ENCODE assay signal across 1 cellular context in the genomic region with DNA sequence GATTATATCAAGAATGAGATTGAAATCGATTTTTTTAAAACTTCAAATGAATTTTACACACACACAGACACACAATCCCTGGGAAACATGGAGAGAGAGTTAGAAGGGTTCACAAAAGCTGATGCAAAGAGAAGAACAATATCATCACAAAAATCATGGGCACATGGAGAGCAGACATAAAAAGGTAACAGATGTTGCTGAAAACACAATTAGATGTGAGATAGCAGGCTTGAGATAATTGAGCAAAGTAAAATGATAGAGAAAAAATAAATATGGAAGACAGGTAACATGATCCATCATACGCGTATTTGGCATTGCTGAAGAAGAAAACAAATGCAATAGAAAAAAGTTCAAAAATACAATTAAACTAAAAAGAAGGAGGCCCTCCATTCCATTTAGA.
TF ChIP-seq lines count a peak whose summit lies in the region.

No MANE protein-coding gene starts in this region.

TF ChIP-seq in GM23338, 12 proteins besides CTCF, POLR2A, EP300 and RAD21 (continued from another document):
- TF ChIP-seq, protein P1, sequence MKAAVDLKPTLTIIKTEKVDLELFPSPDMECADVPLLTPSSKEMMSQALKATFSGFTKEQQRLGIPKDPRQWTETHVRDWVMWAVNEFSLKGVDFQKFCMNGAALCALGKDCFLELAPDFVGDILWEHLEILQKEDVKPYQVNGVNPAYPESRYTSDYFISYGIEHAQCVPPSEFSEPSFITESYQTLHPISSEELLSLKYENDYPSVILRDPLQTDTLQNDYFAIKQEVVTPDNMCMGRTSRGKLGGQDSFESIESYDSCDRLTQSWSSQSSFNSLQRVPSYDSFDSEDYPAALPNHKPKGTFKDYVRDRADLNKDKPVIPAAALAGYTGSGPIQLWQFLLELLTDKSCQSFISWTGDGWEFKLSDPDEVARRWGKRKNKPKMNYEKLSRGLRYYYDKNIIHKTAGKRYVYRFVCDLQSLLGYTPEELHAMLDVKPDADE (IDR thresholded peaks at IDR 0.05), result no peak
- TF ChIP-seq STAT1 (IDR thresholded peaks at IDR 0.05; ENCODE audit: unreplicated experiment) (no peak), ZNF114 (CRISPR knock-in tag; IDR thresholded peaks at IDR 0.05) (no peak), JUNB (IDR thresholded peaks at IDR 0.05; ENCODE audit: unreplicated experiment) (no peak), CREB1 (CRISPR knock-in tag; IDR thresholded peaks at IDR 0.05; ENCODE audit: low read depth) (no peak), POLR2AphosphoS5 (IDR thresholded peaks at IDR 0.05; ENCODE audit: low read depth) (no peak)
- TF ChIP-seq, protein P2, sequence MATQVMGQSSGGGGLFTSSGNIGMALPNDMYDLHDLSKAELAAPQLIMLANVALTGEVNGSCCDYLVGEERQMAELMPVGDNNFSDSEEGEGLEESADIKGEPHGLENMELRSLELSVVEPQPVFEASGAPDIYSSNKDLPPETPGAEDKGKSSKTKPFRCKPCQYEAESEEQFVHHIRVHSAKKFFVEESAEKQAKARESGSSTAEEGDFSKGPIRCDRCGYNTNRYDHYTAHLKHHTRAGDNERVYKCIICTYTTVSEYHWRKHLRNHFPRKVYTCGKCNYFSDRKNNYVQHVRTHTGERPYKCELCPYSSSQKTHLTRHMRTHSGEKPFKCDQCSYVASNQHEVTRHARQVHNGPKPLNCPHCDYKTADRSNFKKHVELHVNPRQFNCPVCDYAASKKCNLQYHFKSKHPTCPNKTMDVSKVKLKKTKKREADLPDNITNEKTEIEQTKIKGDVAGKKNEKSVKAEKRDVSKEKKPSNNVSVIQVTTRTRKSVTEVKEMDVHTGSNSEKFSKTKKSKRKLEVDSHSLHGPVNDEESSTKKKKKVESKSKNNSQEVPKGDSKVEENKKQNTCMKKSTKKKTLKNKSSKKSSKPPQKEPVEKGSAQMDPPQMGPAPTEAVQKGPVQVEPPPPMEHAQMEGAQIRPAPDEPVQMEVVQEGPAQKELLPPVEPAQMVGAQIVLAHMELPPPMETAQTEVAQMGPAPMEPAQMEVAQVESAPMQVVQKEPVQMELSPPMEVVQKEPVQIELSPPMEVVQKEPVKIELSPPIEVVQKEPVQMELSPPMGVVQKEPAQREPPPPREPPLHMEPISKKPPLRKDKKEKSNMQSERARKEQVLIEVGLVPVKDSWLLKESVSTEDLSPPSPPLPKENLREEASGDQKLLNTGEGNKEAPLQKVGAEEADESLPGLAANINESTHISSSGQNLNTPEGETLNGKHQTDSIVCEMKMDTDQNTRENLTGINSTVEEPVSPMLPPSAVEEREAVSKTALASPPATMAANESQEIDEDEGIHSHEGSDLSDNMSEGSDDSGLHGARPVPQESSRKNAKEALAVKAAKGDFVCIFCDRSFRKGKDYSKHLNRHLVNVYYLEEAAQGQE (IDR thresholded peaks at IDR 0.05; ENCODE audit: unreplicated experiment), result no peak
